ENCODE assay signal across 8 cellular contexts in the genomic region with DNA sequence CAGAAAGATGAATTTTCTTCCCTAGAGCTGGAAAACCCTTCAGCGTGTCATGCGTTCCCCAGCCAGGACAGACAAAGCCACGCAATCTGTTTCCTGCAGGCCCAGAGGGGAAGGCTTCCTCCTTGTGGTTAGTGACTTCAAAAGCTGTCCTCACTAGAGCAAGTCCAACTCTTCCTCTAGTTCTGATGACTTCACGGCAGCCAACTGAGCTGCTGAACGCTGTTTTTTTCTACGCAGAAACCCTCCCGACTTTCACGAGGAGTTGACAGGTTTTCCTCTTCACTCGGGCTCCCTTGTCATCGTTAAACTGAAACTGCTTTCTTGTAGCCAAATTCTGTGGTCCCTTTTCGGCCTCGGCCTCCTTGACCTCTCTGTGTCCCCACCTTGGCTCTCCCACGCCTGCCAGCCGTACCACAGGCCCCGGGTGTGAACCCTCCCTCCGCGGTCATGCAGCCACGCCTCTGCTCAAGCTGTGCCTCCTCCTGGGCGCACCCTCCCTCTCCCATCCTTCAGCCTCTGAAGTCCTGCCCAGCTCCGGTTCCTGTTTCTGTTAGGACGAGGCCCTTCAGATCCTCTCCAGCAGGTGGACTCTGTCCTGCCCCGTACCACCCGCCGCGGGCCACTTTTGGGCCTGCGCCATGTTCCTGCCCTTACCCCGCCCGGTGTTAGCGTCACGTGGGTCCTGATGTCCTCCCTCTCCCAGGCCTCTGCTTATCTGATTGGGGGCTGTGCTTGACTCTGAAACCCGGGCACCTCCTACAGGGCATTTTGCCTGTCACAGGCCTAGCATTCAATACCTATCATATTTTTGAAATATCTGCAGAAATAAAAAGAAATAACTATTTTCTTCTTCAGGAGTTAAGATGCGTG. TPM values are rescaled to one million over a fixed set of nuclear protein-coding genes. Genes with fewer than 3 reads are reported as not detected.
DNase-seq lines count a peak whose midpoint lies in the region; ATAC-seq and TF ChIP-seq lines count a peak whose summit lies in the region.

No MANE protein-coding gene starts in this region.

- 7 to 15% methylated on average over 32 of the region's 32 CpGs for WGBS in aorta, 2 donors

- H3K27ac Mint-ChIP-seq in activated naive CD8-positive, alpha-beta T cell treated with anti-CD3 and anti-CD28 coated beads for 36 hours: peak overlapping the region; percentile 97

- DNase-seq in DMS79 treated with DMSO at 0.1 percent for 48 hours (lab: John Stamatoyannopoulos, UW) (peak; percentile 82), cardiac muscle cell (ENCODE audit: low read depth in 1 of 2, low spot score in 1 of 2) (peak in 1 of 2 donors; percentile 88), putamen (ENCODE audit: low spot score) (peak; percentile 47), aorta (peak; percentile 91 to 94)
- peak; percentile 84 for DNase-seq in activated naive CD8-positive, alpha-beta T cell treated with anti-CD3 and anti-CD28 coated beads for 36 hours

- intact Hi-C loops in aorta (cut with DNase I): loop anchor here in 1 of 2 donors (2.0 to 5.0 kb wide), 2 partner anchors 26 to 39 kb away; a partner anchor contains a TSS

- no peaks in the 10 kb centered on the region for H3K27me3 Mint-ChIP-seq in activated naive CD8-positive, alpha-beta T cell treated with anti-CD3 and anti-CD28 coated beads for 36 hours

- peak; percentile 39 for TF ChIP-seq CTCF in cardiac muscle cell (IDR thresholded peaks at IDR 0.05; ENCODE audit: low read depth, low read length)

- ATAC-seq in GM21576 (IDR thresholded peaks at IDR 0.05; ENCODE audit: unreplicated experiment) (peak; percentile 93), SK-N-SH treated with all-trans-retinoic acid at 6 μM for 48 hours (peak; percentile 98), aorta (ENCODE audit: low FRiP score) (peak; percentile 93)

- peaks cover 27% of the 10 kb centered on the region for H3K4me1 Mint-ChIP-seq in activated naive CD8-positive, alpha-beta T cell treated with anti-CD3 and anti-CD28 coated beads for 36 hours

- peaks cover 3% of the 10 kb centered on the region for H3K36me3 Mint-ChIP-seq in activated naive CD8-positive, alpha-beta T cell treated with anti-CD3 and anti-CD28 coated beads for 36 hours

- H3K4me3 ChIP-seq in cardiac muscle cell (no peak overlapping the region), aorta (ENCODE audit: low read length in 2 of 2) (no peak overlapping the region)

- H3K9me3 Mint-ChIP-seq in activated naive CD8-positive, alpha-beta T cell treated with anti-CD3 and anti-CD28 coated beads for 36 hours: no peaks in the 10 kb centered on the region

- H3K36me3 ChIP-seq in cardiac muscle cell (no peaks in the 10 kb centered on the region), aorta (ENCODE audit: control insufficient read depth in 1 of 2, insufficient read depth in 2 of 2, low read length in 1 of 2) (no peaks in the 10 kb centered on the region)

- TF ChIP-seq RAD21 in Ishikawa (IDR thresholded peaks at IDR 0.05; ENCODE audit: low read depth): peak; percentile 29; the same call in 1 of the 2 replicates

- H3K4me1 ChIP-seq in cardiac muscle cell (ENCODE audit: low read depth) (peaks cover 32% of the 10 kb centered on the region), aorta (ENCODE audit: control insufficient read depth in 1 of 2, insufficient read depth in 2 of 2, low read length in 2 of 2) (peaks cover 0 to 3% of the 10 kb centered on the region in 2 donors)

- H3K27me3 ChIP-seq in cardiac muscle cell (no peaks in the 10 kb centered on the region), aorta (ENCODE audit: control insufficient read depth in 1 of 2, insufficient read depth in 2 of 2, low read length in 1 of 2) (no peaks in the 10 kb centered on the region)

- peak overlapping the region; percentile 50 for H3K27ac ChIP-seq in cardiac muscle cell
- peak overlapping the region in 1 of 2 donors; percentile 1 for H3K27ac ChIP-seq in aorta (ENCODE audit: low read depth in 1 of 2, low read length in 2 of 2)

- peak overlapping the region; percentile 95 for H3K4me3 Mint-ChIP-seq in activated naive CD8-positive, alpha-beta T cell treated with anti-CD3 and anti-CD28 coated beads for 36 hours

- peak; percentile 26; the same call in 1 of the 2 replicates for TF ChIP-seq EP300 in Ishikawa (IDR thresholded peaks at IDR 0.05; ENCODE audit: borderline replicate concordance)

- H3K9me3 ChIP-seq in cardiac muscle cell (ENCODE audit: low read depth): no peaks in the 10 kb centered on the region
- no peaks in the 10 kb centered on the region for H3K9me3 ChIP-seq in aorta (ENCODE audit: control insufficient read depth, low read length)

TF ChIP-seq in Ishikawa, 13 proteins besides CTCF, POLR2A, EP300 and RAD21 (continues in another document):
- TF ChIP-seq, protein P1, sequence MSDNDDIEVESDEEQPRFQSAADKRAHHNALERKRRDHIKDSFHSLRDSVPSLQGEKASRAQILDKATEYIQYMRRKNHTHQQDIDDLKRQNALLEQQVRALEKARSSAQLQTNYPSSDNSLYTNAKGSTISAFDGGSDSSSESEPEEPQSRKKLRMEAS (IDR thresholded peaks at IDR 0.05): peak; percentile 88
- peak; percentile 56 for TF ChIP-seq TEAD4 (IDR thresholded peaks at IDR 0.05)
- TF ChIP-seq, protein P2, sequence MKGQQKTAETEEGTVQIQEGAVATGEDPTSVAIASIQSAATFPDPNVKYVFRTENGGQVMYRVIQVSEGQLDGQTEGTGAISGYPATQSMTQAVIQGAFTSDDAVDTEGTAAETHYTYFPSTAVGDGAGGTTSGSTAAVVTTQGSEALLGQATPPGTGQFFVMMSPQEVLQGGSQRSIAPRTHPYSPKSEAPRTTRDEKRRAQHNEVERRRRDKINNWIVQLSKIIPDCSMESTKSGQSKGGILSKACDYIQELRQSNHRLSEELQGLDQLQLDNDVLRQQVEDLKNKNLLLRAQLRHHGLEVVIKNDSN (IDR thresholded peaks at IDR 0.05): peak; percentile 96
- TF ChIP-seq CEBPB (IDR thresholded peaks at IDR 0.05): no peak
- peak; percentile 81 for TF ChIP-seq NFIC (IDR thresholded peaks at IDR 0.05)
- no peak for TF ChIP-seq TAF1 (IDR thresholded peaks at IDR 0.05; ENCODE audit: low read depth)
- peak; percentile 78 for TF ChIP-seq TCF12 (IDR thresholded peaks at IDR 0.05; ENCODE audit: low read depth)
- TF ChIP-seq FOXM1 (IDR thresholded peaks at IDR 0.05; ENCODE audit: borderline replicate concordance, low read depth): no peak
- 0 out of 2 replicates have a peak, but pooled peaks have one; percentile 4 for TF ChIP-seq EGR1 (IDR thresholded peaks at IDR 0.05)

TF ChIP-seq in SK-N-SH treated with all-trans-retinoic acid at 6 μM for 48 hours, 23 proteins besides CTCF, POLR2A, EP300 and RAD21 (continues in another document):
- TF ChIP-seq ARNTL (CRISPR knock-in tag; IDR thresholded peaks at IDR 0.05; ENCODE audit: borderline replicate concordance, low read depth): no peak
- TF ChIP-seq ZNF70 (CRISPR knock-in tag; IDR thresholded peaks at IDR 0.05): peak; percentile 100
- TF ChIP-seq TCF4 (CRISPR knock-in tag; IDR thresholded peaks at IDR 0.05; ENCODE audit: borderline replicate concordance): peak; percentile 54; the same call in 1 of the 2 replicates
- TF ChIP-seq ZFP3 (CRISPR knock-in tag; IDR thresholded peaks at IDR 0.05): peak; percentile 48
- no peak for TF ChIP-seq TOX (CRISPR knock-in tag; IDR thresholded peaks at IDR 0.05; ENCODE audit: borderline replicate concordance)
- TF ChIP-seq, protein P3, sequence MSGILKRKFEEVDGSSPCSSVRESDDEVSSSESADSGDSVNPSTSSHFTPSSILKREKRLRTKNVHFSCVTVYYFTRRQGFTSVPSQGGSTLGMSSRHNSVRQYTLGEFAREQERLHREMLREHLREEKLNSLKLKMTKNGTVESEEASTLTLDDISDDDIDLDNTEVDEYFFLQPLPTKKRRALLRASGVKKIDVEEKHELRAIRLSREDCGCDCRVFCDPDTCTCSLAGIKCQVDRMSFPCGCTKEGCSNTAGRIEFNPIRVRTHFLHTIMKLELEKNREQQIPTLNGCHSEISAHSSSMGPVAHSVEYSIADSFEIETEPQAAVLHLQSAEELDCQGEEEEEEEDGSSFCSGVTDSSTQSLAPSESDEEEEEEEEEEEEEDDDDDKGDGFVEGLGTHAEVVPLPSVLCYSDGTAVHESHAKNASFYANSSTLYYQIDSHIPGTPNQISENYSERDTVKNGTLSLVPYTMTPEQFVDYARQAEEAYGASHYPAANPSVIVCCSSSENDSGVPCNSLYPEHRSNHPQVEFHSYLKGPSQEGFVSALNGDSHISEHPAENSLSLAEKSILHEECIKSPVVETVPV (CRISPR knock-in tag; IDR thresholded peaks at IDR 0.05): no peak
- TF ChIP-seq ISL1 (CRISPR knock-in tag; IDR thresholded peaks at IDR 0.05): no peak
- no peak for TF ChIP-seq CSDC2 (CRISPR knock-in tag; IDR thresholded peaks at IDR 0.05)
- TF ChIP-seq, protein P4, sequence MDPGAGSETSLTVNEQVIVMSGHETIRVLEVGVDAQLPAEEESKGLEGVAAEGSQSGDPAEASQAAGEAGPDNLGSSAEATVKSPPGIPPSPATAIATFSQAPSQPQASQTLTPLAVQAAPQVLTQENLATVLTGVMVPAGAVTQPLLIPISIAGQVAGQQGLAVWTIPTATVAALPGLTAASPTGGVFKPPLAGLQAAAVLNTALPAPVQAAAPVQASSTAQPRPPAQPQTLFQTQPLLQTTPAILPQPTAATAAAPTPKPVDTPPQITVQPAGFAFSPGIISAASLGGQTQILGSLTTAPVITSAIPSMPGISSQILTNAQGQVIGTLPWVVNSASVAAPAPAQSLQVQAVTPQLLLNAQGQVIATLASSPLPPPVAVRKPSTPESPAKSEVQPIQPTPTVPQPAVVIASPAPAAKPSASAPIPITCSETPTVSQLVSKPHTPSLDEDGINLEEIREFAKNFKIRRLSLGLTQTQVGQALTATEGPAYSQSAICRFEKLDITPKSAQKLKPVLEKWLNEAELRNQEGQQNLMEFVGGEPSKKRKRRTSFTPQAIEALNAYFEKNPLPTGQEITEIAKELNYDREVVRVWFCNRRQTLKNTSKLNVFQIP (CRISPR knock-in tag; IDR thresholded peaks at IDR 0.05; ENCODE audit: borderline replicate concordance, low read depth): no peak

RNA-seq across cellular contexts. Expression of a gene that starts 39.3 kb away (rescaled TPM):
- total RNA-seq in activated naive CD8-positive, alpha-beta T cell treated with anti-CD3 and anti-CD28 coated beads for 36 hours: 10 to 100 TPM; 14.2 to 14.5 TPM
- total RNA-seq in cardiac muscle cell: 71.7 and 85.3 TPM in 2 replicates
- polyA plus RNA-seq in cardiac muscle cell: 66.6 and 67.7 TPM in 2 replicates
- 100 to 1,000 TPM; 136 to 159 TPM for total RNA-seq in aorta
- polyA plus RNA-seq in aorta: 10 to 100 TPM; 51.6 to 52.6 TPM
